Comparison of ENCODE assay signal across 15 cellular contexts in genomic region chr16:30349695-30350094, GRCh38. TPM values are rescaled to one million over a fixed set of nuclear protein-coding genes. Genes with fewer than 3 reads are reported as not detected.
DNase-seq lines count a peak whose midpoint lies in the region; ATAC-seq and TF ChIP-seq lines count a peak whose summit lies in the region.
"Had no signal": no experiment of that assay in that cellular context is flagged by ENCODE, and none has a peak within 500 bp of the region (broad histone marks: within the 10 kb centered on the region; RNA-seq: fewer than 3 reads in every experiment).

No MANE protein-coding gene starts in this region.

- POLR2A ChIA-PET in activated B cell treated with CpG ODN at 0.5 μM for 24 hours (lab: Charles Lee), result interaction anchor here (0.6 to 1.1 kb wide), 6 partner anchors 15 to 124 kb away, joined by 3 to 15 read pairs (median 4); partner anchors contain the start of gene SEPTIN1

- H3K27ac Mint-ChIP-seq in activated B cell treated with CpG ODN at 0.5 μM for 24 hours, result peak overlapping the region; percentile 79
- H3K27ac Mint-ChIP-seq in natural killer cell treated with Interleukin-12 subunit alpha and Interleukin-12 subunit beta and Interleukin-15 and Interleukin-18, amount 100 ng/mL, for 72 hours, result peak overlapping the region; percentile 91 to 99

- peak overlapping the region; percentile 67 for H3K4me3 Mint-ChIP-seq in activated B cell treated with CpG ODN at 0.5 μM for 24 hours
- peak overlapping the region; percentile 69 for H3K4me3 Mint-ChIP-seq in natural killer cell treated with Interleukin-12 subunit alpha and Interleukin-12 subunit beta and Interleukin-15 and Interleukin-18, amount 100 ng/mL, for 72 hours

- H3K36me3 ChIP-seq in BE2C, result peaks cover 37% of the 10 kb centered on the region

- TF ChIP-seq CTCF in activated B cell treated with CpG ODN at 0.5 μM for 24 hours (IDR thresholded peaks at IDR 0.05), result no peak
- no peak for TF ChIP-seq CTCF in BE2C (IDR thresholded peaks at IDR 0.05; ENCODE audit: low read depth, low read length)

- intact Hi-C loops in activated B cell treated with CpG ODN at 0.5 μM for 24 hours (cut with micrococcal nuclease), result no loop called here

- H3K36me3 Mint-ChIP-seq in activated B cell treated with CpG ODN at 0.5 μM for 24 hours (ENCODE audit: low read depth), result peaks cover 51% of the 10 kb centered on the region
- H3K36me3 Mint-ChIP-seq in natural killer cell treated with Interleukin-12 subunit alpha and Interleukin-12 subunit beta and Interleukin-15 and Interleukin-18, amount 100 ng/mL, for 72 hours, result peaks cover 5% of the 10 kb centered on the region

- peak; percentile 52 for ATAC-seq in HG02759 (IDR thresholded peaks at IDR 0.05; ENCODE audit: unreplicated experiment)
- ATAC-seq in activated B cell treated with CpG ODN at 0.5 μM for 24 hours (ENCODE audit: low read depth), result peak; percentile 35
- ATAC-seq in natural killer cell treated with Interleukin-12 subunit alpha and Interleukin-12 subunit beta and Interleukin-15 and Interleukin-18, amount 100 ng/mL, for 72 hours, result peak; percentile 36 to 44
- ATAC-seq: PC-3 had no signal

- H3K4me1 Mint-ChIP-seq in activated B cell treated with CpG ODN at 0.5 μM for 24 hours, result peaks cover 48% of the 10 kb centered on the region
- peaks cover 47 to 52% of the 10 kb centered on the region in 2 donors for H3K4me1 Mint-ChIP-seq in natural killer cell treated with Interleukin-12 subunit alpha and Interleukin-12 subunit beta and Interleukin-15 and Interleukin-18, amount 100 ng/mL, for 72 hours (ENCODE audit: low read depth in 2 of 2)

- H3K9me3 Mint-ChIP-seq in activated B cell treated with CpG ODN at 0.5 μM for 24 hours, result no peaks in the 10 kb centered on the region
- no peaks in the 10 kb centered on the region for H3K9me3 Mint-ChIP-seq in natural killer cell treated with Interleukin-12 subunit alpha and Interleukin-12 subunit beta and Interleukin-15 and Interleukin-18, amount 100 ng/mL, for 72 hours

- CTCF ChIA-PET in activated B cell treated with CpG ODN at 0.5 μM for 24 hours (lab: Charles Lee), result no interaction called here

- H3K4me1 ChIP-seq in BE2C, result no peaks in the 10 kb centered on the region

- H3K27me3 ChIP-seq in BE2C, result no peaks in the 10 kb centered on the region

- H3K9me3 ChIP-seq in BE2C, result no peaks in the 10 kb centered on the region

- H3K27me3 Mint-ChIP-seq in activated B cell treated with CpG ODN at 0.5 μM for 24 hours, result no peaks in the 10 kb centered on the region
- H3K27me3 Mint-ChIP-seq in natural killer cell treated with Interleukin-12 subunit alpha and Interleukin-12 subunit beta and Interleukin-15 and Interleukin-18, amount 100 ng/mL, for 72 hours, result no peaks in the 10 kb centered on the region

- DNase-seq in SIG-M5 treated with dmso at 0.1 percent for 504 hours (lab: John Stamatoyannopoulos, UW; ENCODE audit: unreplicated experiment), result peak; percentile 22
- DNase-seq in SIG-M5 (lab: John Stamatoyannopoulos, UW), result no peak
- no peak for DNase-seq in activated B cell treated with CpG ODN at 0.5 μM for 24 hours
- DNase-seq in natural killer cell treated with Interleukin-12 subunit alpha and Interleukin-12 subunit beta and Interleukin-15 and Interleukin-18, amount 100 ng/mL, for 72 hours (ENCODE audit: low spot score), result peak; percentile 62
- DNase-seq in BE2C, result no peak
- DNase-seq in NCI-H1092 treated with DMSO at 0.1 percent for 48 hours (lab: John Stamatoyannopoulos, UW), result no peak
- no peak for DNase-seq in NCI-H524 (lab: John Stamatoyannopoulos, UW)
- DNase-seq: amygdala; DMS79 treated with DMSO at 0.1 percent for 48 hours; effector CD8-positive, alpha-beta T cell; GM23248; mesendoderm; NCI-H1105 treated with DMSO at 0.1 percent for 48 hours; PC-3 had no signal

- H3K4me3 ChIP-seq in BE2C (ENCODE audit: low read depth, low read length), result no peak overlapping the region
- H3K4me3 ChIP-seq: GM23248 had no signal

RNA-seq across cellular contexts. Expression of gene CD2BP2, which starts 5.4 kb away (rescaled TPM):
- 87.8 and 88.0 TPM in 2 replicates for total RNA-seq in activated B cell treated with CpG ODN at 0.5 μM for 24 hours
- 10 to 100 TPM; 95.8 to 99.7 TPM for total RNA-seq in natural killer cell treated with Interleukin-12 subunit alpha and Interleukin-12 subunit beta and Interleukin-15 and Interleukin-18, amount 100 ng/mL, for 72 hours
- polyA plus RNA-seq in BE2C (2012; ENCODE audit: insufficient read depth, insufficient read length, low read depth), result 143 TPM

RNA-seq across cellular contexts. Expression of gene TBC1D10B, which starts 20.6 kb away (rescaled TPM):
- 46.3 and 50.2 TPM in 2 replicates for total RNA-seq in activated B cell treated with CpG ODN at 0.5 μM for 24 hours
- total RNA-seq in natural killer cell treated with Interleukin-12 subunit alpha and Interleukin-12 subunit beta and Interleukin-15 and Interleukin-18, amount 100 ng/mL, for 72 hours, result 10 to 100 TPM; 64.0 to 99.1 TPM
- 96.8 TPM for polyA plus RNA-seq in BE2C (2012; ENCODE audit: insufficient read depth, insufficient read length, low read depth)

RNA-seq across cellular contexts. Expression of gene MYL11, which starts 24.9 kb away (rescaled TPM):
- total RNA-seq in activated B cell treated with CpG ODN at 0.5 μM for 24 hours, result not detected in 2 replicates
- 1 to 10 TPM in 1 of 2 donors, not detected in 1; 8.5 TPM for total RNA-seq in natural killer cell treated with Interleukin-12 subunit alpha and Interleukin-12 subunit beta and Interleukin-15 and Interleukin-18, amount 100 ng/mL, for 72 hours
- polyA plus RNA-seq in BE2C (2012; ENCODE audit: insufficient read depth, insufficient read length, low read depth), result 2.4 TPM
- total RNA-seq: GM23248, PC-3 had no signal

RNA-seq across cellular contexts. Expression of gene SEPTIN1, which starts 32.7 kb away (rescaled TPM):
- total RNA-seq in activated B cell treated with CpG ODN at 0.5 μM for 24 hours, result 192 and 199 TPM in 2 replicates
- 100 to 1,000 TPM; 192 to 207 TPM for total RNA-seq in natural killer cell treated with Interleukin-12 subunit alpha and Interleukin-12 subunit beta and Interleukin-15 and Interleukin-18, amount 100 ng/mL, for 72 hours
- polyA plus RNA-seq in BE2C (2012; ENCODE audit: insufficient read depth, insufficient read length, low read depth), result 2.3 TPM
- total RNA-seq: GM23248 had no signal

RNA-seq across cellular contexts. Expression of gene ZNF48, which starts 45.5 kb away (rescaled TPM):
- total RNA-seq in activated B cell treated with CpG ODN at 0.5 μM for 24 hours, result 11.7 and 13.0 TPM in 2 replicates
- 10 to 100 TPM; 10.2 to 14.7 TPM for total RNA-seq in natural killer cell treated with Interleukin-12 subunit alpha and Interleukin-12 subunit beta and Interleukin-15 and Interleukin-18, amount 100 ng/mL, for 72 hours
- polyA plus RNA-seq in BE2C (2012; ENCODE audit: insufficient read depth, insufficient read length, low read depth), result 66.7 TPM

Comparison
In these comparisons a context has a peak if more than half of its experiments do, and no peak if none do; other contexts are left out.
1. DNase-seq: peak in SIG-M5 treated with dmso at 0.1 percent for 504 hours (single experiment) and natural killer cell treated with Interleukin-12 subunit alpha and Interleukin-12 subunit beta and Interleukin-15 and Interleukin-18, amount 100 ng/mL, for 72 hours (single experiment); none in SIG-M5 (single experiment), activated B cell treated with CpG ODN at 0.5 μM for 24 hours (single experiment), BE2C (single experiment), NCI-H1092 treated with DMSO at 0.1 percent for 48 hours (single experiment) and NCI-H524 (0 of 2).
2. Peak in every context shown above with its lines, with median percentiles within 50 percentile points of each other: ATAC-seq.